ENCODE assay signal across 19 cellular contexts in genomic region chr6:143531720-143532504, GRCh38. TPM values are rescaled to one million over a fixed set of nuclear protein-coding genes. Genes with fewer than 3 reads are reported as not detected.
DNase-seq lines count a peak whose midpoint lies in the region; ATAC-seq and TF ChIP-seq lines count a peak whose summit lies in the region.
"Had no signal": no experiment of that assay in that cellular context is flagged by ENCODE, and none has a peak within 500 bp of the region (broad histone marks: within the 10 kb centered on the region; RNA-seq: fewer than 3 reads in every experiment).

No MANE protein-coding gene starts in this region.

- peak; percentile 25 for DNase-seq in activated naive CD4-positive, alpha-beta T cell treated with anti-CD3 and anti-CD28 coated beads for 36 hours
- no peak for DNase-seq in activated naive CD4-positive, alpha-beta T cell (lab: John Stamatoyannopoulos, UW)
- DNase-seq in SK-N-DZ (ENCODE audit: low spot score) (peak; percentile 22), left colon (peak in 1 of 2 donors; percentile 48)
- DNase-seq: DMS79, Kasumi-1, MM.1S, NCI-H1048, NCI-H1417 treated with DMSO at 0.1 percent for 48 hours, NCI-H187, NCI-H446 treated with DMSO at 0.1 percent for 48 hours, NCI-H526 treated with DMSO at 0.1 percent for 48 hours, OCI-M1 had no signal

- H3K27me3 Mint-ChIP-seq in activated naive CD4-positive, alpha-beta T cell treated with anti-CD3 and anti-CD28 coated beads for 36 hours (ENCODE audit: low read depth) = no peaks in the 10 kb centered on the region
- H3K27me3 Mint-ChIP-seq: CD4-positive, CD25-positive, alpha-beta regulatory T cell had no signal

- TF ChIP-seq POLR2A in GM18505 (IDR thresholded peaks at IDR 0.05; ENCODE audit: borderline replicate concordance, extremely low read depth, insufficient read depth, insufficient read length) = no peak

- ATAC-seq in left colon = peak; percentile 75
- ATAC-seq in GM21576 (IDR thresholded peaks at IDR 0.05; ENCODE audit: unreplicated experiment) = no peak
- no peak for ATAC-seq in GM19455 (IDR thresholded peaks at IDR 0.05; ENCODE audit: unreplicated experiment)
- ATAC-seq in GM18505 (IDR thresholded peaks at IDR 0.05; ENCODE audit: unreplicated experiment) = no peak
- ATAC-seq: HCT116, Right ventricle myocardium inferior had no signal

- H3K9me3 Mint-ChIP-seq in activated naive CD4-positive, alpha-beta T cell treated with anti-CD3 and anti-CD28 coated beads for 36 hours = no peaks in the 10 kb centered on the region

- no peaks in the 10 kb centered on the region for H3K36me3 Mint-ChIP-seq in activated naive CD4-positive, alpha-beta T cell treated with anti-CD3 and anti-CD28 coated beads for 36 hours (ENCODE audit: low read depth)

- intact Hi-C loops in activated naive CD4-positive, alpha-beta T cell treated with anti-CD3 and anti-CD28 coated beads for 36 hours (cut with micrococcal nuclease) = no loop called here
- intact Hi-C loops in left colon (cut with DNase I, micrococcal nuclease) = no loop called here

- no peak overlapping the region for H3K27ac Mint-ChIP-seq in activated naive CD4-positive, alpha-beta T cell treated with anti-CD3 and anti-CD28 coated beads for 36 hours
- H3K27ac Mint-ChIP-seq: CD4-positive, CD25-positive, alpha-beta regulatory T cell had no signal

- CTCF ChIA-PET in activated naive CD4-positive, alpha-beta T cell treated with anti-CD3 and anti-CD28 coated beads for 36 hours (lab: Charles Lee) = no interaction called here

- H3K4me3 Mint-ChIP-seq in activated naive CD4-positive, alpha-beta T cell treated with anti-CD3 and anti-CD28 coated beads for 36 hours = no peak overlapping the region
- H3K4me3 Mint-ChIP-seq: CD4-positive, CD25-positive, alpha-beta regulatory T cell had no signal

- peaks cover 15% of the 10 kb centered on the region for H3K4me1 Mint-ChIP-seq in activated naive CD4-positive, alpha-beta T cell treated with anti-CD3 and anti-CD28 coated beads for 36 hours (ENCODE audit: low read depth)

RNA-seq across cellular contexts. Expression of gene FUCA2, which starts 20.4 kb away (rescaled TPM):
- total RNA-seq in activated naive CD4-positive, alpha-beta T cell treated with anti-CD3 and anti-CD28 coated beads for 36 hours = 1 to 10 TPM; 7.7 to 8.2 TPM
- polyA plus RNA-seq in SK-N-DZ (2014; cell fraction: cytosol; rRNA removed) = 0.07 TPM in 1 of 2 replicates, not detected in the other
- polyA plus RNA-seq in SK-N-DZ (2014; cell fraction: nucleus; rRNA removed) = not detected in 2 replicates
- total RNA-seq in left colon = 10 to 100 TPM; 68.4 to 83.1 TPM

Comparison
In these comparisons a context has a peak if more than half of its experiments do, and no peak if none do; other contexts are left out.
1. DNase-seq: peak in activated naive CD4-positive, alpha-beta T cell treated with anti-CD3 and anti-CD28 coated beads for 36 hours (single experiment) and SK-N-DZ (single experiment); none in activated naive CD4-positive, alpha-beta T cell (0 of 4).
2. RNA of gene FUCA2, which starts 20.4 kb away (total RNA-seq): 68.4 to 83.1 TPM in left colon; 7.7 to 8.2 TPM in activated naive CD4-positive, alpha-beta T cell treated with anti-CD3 and anti-CD28 coated beads for 36 hours; every median in the first group is over 4 times any median in the second.